Comparison of ENCODE assay signal across 20 cellular contexts in genomic region chr2:177430425-177430824, GRCh38.
"Had no signal": no experiment of that assay in that cellular context is flagged by ENCODE, and none has a peak within 500 bp of the region (broad histone marks: within the 10 kb centered on the region; RNA-seq: fewer than 3 reads in every experiment).

No MANE protein-coding gene starts in this region.

- H3K27me3 Mint-ChIP-seq: activated CD8-positive, alpha-beta memory T cell treated with anti-CD3 and anti-CD28 coated beads, Interleukin-2, amount 10 ng/mL, durations not matched to agents 7 days and 5 days; activated naive CD8-positive, alpha-beta T cell; naive thymus-derived CD8-positive, alpha-beta T cell had no signal

- H3K27ac ChIP-seq: cardiac muscle cell, psoas muscle had no signal

- ATAC-seq: activated CD4-positive, CD25-positive, alpha-beta regulatory T cell treated with anti-CD3 and anti-CD28 coated beads, Interleukin-2, amount 50 U/mL, for 24 hours; activated CD8-positive, alpha-beta memory T cell treated with anti-CD3 and anti-CD28 coated beads, Interleukin-2, amount 10 ng/mL, durations not matched to agents 7 days and 5 days; activated T-cell treated with anti-CD3 and anti-CD28 coated beads, Interleukin-2, amount 50 U/mL, for 4 hours; naive thymus-derived CD8-positive, alpha-beta T cell; sciatic nerve; stimulated activated naive CD8-positive, alpha-beta T cell treated with anti-CD3 and anti-CD28 coated beads, Interleukin-15, Interleukin-2, amounts not matched to agents 100 U/mL and 50 U/mL, for 24 hours had no signal

- DNase-seq: activated CD8-positive, alpha-beta memory T cell treated with anti-CD3 and anti-CD28 coated beads, Interleukin-2, amount 10 ng/mL, durations not matched to agents 7 days and 5 days; activated gamma-delta T cell; activated T-cell treated with anti-CD3 and anti-CD28 coated beads, Interleukin-2, amount 50 U/mL, for 4 hours; aorta; cortex of kidney; effector CD8-positive, alpha-beta T cell; hypothalamus; left cardiac atrium; naive thymus-derived CD8-positive, alpha-beta T cell; occipital lobe; psoas muscle; stimulated activated CD4-positive, alpha-beta T cell treated with anti-CD3 and anti-CD28 coated beads, Interleukin-2, amount 100 ng/mL, for 48 hours; stimulated activated CD8-positive, alpha-beta memory T cell treated with anti-CD3 and anti-CD28 coated beads, Interleukin-4, amount 100 ng/mL, for 48 hours; stimulated activated naive CD8-positive, alpha-beta T cell treated with anti-CD3 and anti-CD28 coated beads, Interleukin-15, Interleukin-2, amounts not matched to agents 100 U/mL and 50 U/mL, for 24 hours had no signal

- H3K4me3 Mint-ChIP-seq: activated CD8-positive, alpha-beta memory T cell treated with anti-CD3 and anti-CD28 coated beads, Interleukin-2, amount 10 ng/mL, durations not matched to agents 7 days and 5 days; activated naive CD8-positive, alpha-beta T cell; activated T-cell treated with anti-CD3 and anti-CD28 coated beads, Interleukin-2, amount 50 U/mL, for 4 hours; naive thymus-derived CD8-positive, alpha-beta T cell; T-helper 2 cell treated with Interferon-gamma antibody and Interleukin-4, amounts not matched to agents 5 μg/mL and 100 μg/mL, for 36 hours had no signal

- H3K27me3 ChIP-seq: cardiac muscle cell had no signal

- H3K4me3 ChIP-seq: cardiac muscle cell, lung, psoas muscle had no signal

- H3K27ac Mint-ChIP-seq: activated CD8-positive, alpha-beta memory T cell treated with anti-CD3 and anti-CD28 coated beads, Interleukin-2, amount 10 ng/mL, durations not matched to agents 7 days and 5 days; activated naive CD8-positive, alpha-beta T cell; T-helper 2 cell treated with Interferon-gamma antibody and Interleukin-4, amounts not matched to agents 5 μg/mL and 100 μg/mL, for 36 hours had no signal

- H3K36me3 ChIP-seq: cardiac muscle cell had no signal
